8 cellular contexts compared by ENCODE assay signal in genomic region chr22:36731321-36731720, GRCh38. TPM values are rescaled to one million over a fixed set of nuclear protein-coding genes. Genes with fewer than 3 reads are reported as not detected.
"Had no signal": no experiment of that assay in that cellular context is flagged by ENCODE, and none has a peak within 500 bp of the region (broad histone marks: within the 10 kb centered on the region; RNA-seq: fewer than 3 reads in every experiment).

No MANE protein-coding gene starts in this region.

RNA-seq across cellular contexts. Expression of gene CACNG2, which starts 27.8 kb away (rescaled TPM):
- total RNA-seq: K562, M059J, OCI-LY7, PC-3, Right ventricle myocardium superior, RPMI7951, SJSA1 had no signal
- polyA plus RNA-seq: IgD-negative memory B cell, K562 had no signal
